ENCODE assay signal across 11 cellular contexts in the genomic region with DNA sequence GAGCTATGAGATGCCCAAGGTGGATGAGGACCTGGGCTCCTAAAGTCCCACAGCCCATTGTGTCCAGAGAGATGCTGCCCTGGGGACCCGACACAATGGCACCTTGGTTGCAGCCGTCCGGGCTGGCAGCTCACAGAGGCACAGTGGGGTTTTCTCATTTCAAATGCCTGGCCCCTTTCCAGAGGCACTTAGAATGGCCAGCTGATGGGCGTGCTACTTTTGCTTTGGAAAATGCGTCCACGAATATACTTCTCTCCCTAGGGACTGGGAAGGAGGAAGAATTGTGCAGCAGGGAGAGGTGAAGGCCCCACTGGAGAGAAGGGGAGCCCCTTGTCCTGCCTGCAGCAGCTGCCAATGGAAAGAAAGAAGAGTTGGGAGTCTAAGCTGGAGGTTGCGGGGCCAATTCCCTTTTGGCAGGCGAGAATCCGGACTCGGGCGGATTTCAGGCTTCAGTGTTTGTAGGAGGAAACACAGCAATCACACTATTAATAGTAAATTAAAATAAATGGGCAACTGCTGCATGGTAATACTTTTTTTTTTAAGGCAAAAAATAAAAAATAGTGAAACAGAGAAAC. TPM values are rescaled to one million over a fixed set of nuclear protein-coding genes. Genes with fewer than 3 reads are reported as not detected.
A peak's percentile ranks its signal among the peaks of the same experiment; 100 is the strongest.
DNase-seq lines count a peak whose midpoint lies in the region; ATAC-seq and TF ChIP-seq lines count a peak whose summit lies in the region.
"Had no signal": no experiment of that assay in that cellular context is flagged by ENCODE, and none has a peak within 500 bp of the region (broad histone marks: within the 10 kb centered on the region; RNA-seq: fewer than 3 reads in every experiment).

No MANE protein-coding gene starts in this region.

- H3K36me3 ChIP-seq in CD4-positive, CD25-positive, alpha-beta regulatory T cell (ENCODE audit: control insufficient read depth, insufficient read depth, low read length) = no peaks in the 10 kb centered on the region
- H3K36me3 ChIP-seq: neutrophil had no signal

- peaks cover 10 to 73% (median 32%) of the 10 kb centered on the region in 4 donors for H3K4me1 Mint-ChIP-seq in CD4-positive, CD25-positive, alpha-beta regulatory T cell
- peaks cover 11% of the 10 kb centered on the region for H3K4me1 Mint-ChIP-seq in central memory CD8-positive, alpha-beta T cell
- peaks cover 0 to 2% of the 10 kb centered on the region in 2 donors for H3K4me1 Mint-ChIP-seq in natural killer cell treated with Interleukin-12 subunit alpha and Interleukin-12 subunit beta and Interleukin-15 and Interleukin-18, amount 100 ng/mL, for 72 hours (ENCODE audit: low read depth in 2 of 2)

- H3K4me1 ChIP-seq in CD4-positive, CD25-positive, alpha-beta regulatory T cell (ENCODE audit: control insufficient read depth, insufficient read depth, low read length, poor library complexity, severe bottlenecking) = peaks cover 48% of the 10 kb centered on the region

- no peaks in the 10 kb centered on the region for H3K27me3 ChIP-seq in CD4-positive, CD25-positive, alpha-beta regulatory T cell (ENCODE audit: control insufficient read depth, insufficient read depth, low read length)

- no peak for TF ChIP-seq CTCF in GM12865 (IDR thresholded peaks at IDR 0.05; ENCODE audit: insufficient read depth, low read depth, low read length, missing control alignments)

- no peak for DNase-seq in CD4-positive, CD25-positive, alpha-beta regulatory T cell
- DNase-seq in GM12865 (ENCODE audit: low read depth) (no peak), GDM1 (lab: John Stamatoyannopoulos, UW) (no peak)
- DNase-seq in central memory CD8-positive, alpha-beta T cell (ENCODE audit: low spot score in 2 of 2) = no peak
- peak; percentile 12 for DNase-seq in natural killer cell treated with Interleukin-12 subunit alpha and Interleukin-12 subunit beta and Interleukin-15 and Interleukin-18, amount 100 ng/mL, for 72 hours (ENCODE audit: low spot score)
- DNase-seq: activated gamma-delta T cell, T1000 had no signal

- H3K9me3 Mint-ChIP-seq in CD4-positive, CD25-positive, alpha-beta regulatory T cell = peaks cover 0 to 1% (median 0%) of the 10 kb centered on the region in 7 donors
- H3K9me3 Mint-ChIP-seq in central memory CD8-positive, alpha-beta T cell = no peaks in the 10 kb centered on the region
- no peaks in the 10 kb centered on the region for H3K9me3 Mint-ChIP-seq in natural killer cell treated with Interleukin-12 subunit alpha and Interleukin-12 subunit beta and Interleukin-15 and Interleukin-18, amount 100 ng/mL, for 72 hours

- peak overlapping the region; percentile 85 to 87 (median 86) for H3K4me3 Mint-ChIP-seq in CD4-positive, CD25-positive, alpha-beta regulatory T cell
- peak overlapping the region; percentile 79 for H3K4me3 Mint-ChIP-seq in central memory CD8-positive, alpha-beta T cell
- no peak overlapping the region for H3K4me3 Mint-ChIP-seq in natural killer cell treated with Interleukin-12 subunit alpha and Interleukin-12 subunit beta and Interleukin-15 and Interleukin-18, amount 100 ng/mL, for 72 hours

- ATAC-seq in CD4-positive, CD25-positive, alpha-beta regulatory T cell (ENCODE audit: low read depth in 2 of 2) = no peak
- ATAC-seq in central memory CD8-positive, alpha-beta T cell (replicated peaks; ENCODE audit: extremely low read depth, poor library complexity, severe bottlenecking) = no peak
- ATAC-seq in natural killer cell treated with Interleukin-12 subunit alpha and Interleukin-12 subunit beta and Interleukin-15 and Interleukin-18, amount 100 ng/mL, for 72 hours = no peak
- no peak for ATAC-seq in GM21360 (IDR thresholded peaks at IDR 0.05; ENCODE audit: unreplicated experiment)
- ATAC-seq in HG02678 (IDR thresholded peaks at IDR 0.05; ENCODE audit: unreplicated experiment) = no peak
- ATAC-seq in GM19455 (IDR thresholded peaks at IDR 0.05; ENCODE audit: unreplicated experiment) = no peak

- peak overlapping the region; percentile 60 to 96 (median 86) for H3K27ac Mint-ChIP-seq in CD4-positive, CD25-positive, alpha-beta regulatory T cell
- no peak overlapping the region for H3K27ac Mint-ChIP-seq in central memory CD8-positive, alpha-beta T cell (ENCODE audit: low read depth)
- no peak overlapping the region for H3K27ac Mint-ChIP-seq in natural killer cell treated with Interleukin-12 subunit alpha and Interleukin-12 subunit beta and Interleukin-15 and Interleukin-18, amount 100 ng/mL, for 72 hours

- H3K27ac ChIP-seq in CD4-positive, CD25-positive, alpha-beta regulatory T cell (ENCODE audit: insufficient read depth, low read length, poor library complexity, severe bottlenecking) = peak overlapping the region; percentile 44
- H3K27ac ChIP-seq: neutrophil had no signal

- peak overlapping the region; percentile 77 for H3K4me3 ChIP-seq in CD4-positive, CD25-positive, alpha-beta regulatory T cell (ENCODE audit: low read depth, low read length)
- peak overlapping the region; percentile 47 for H3K4me3 ChIP-seq in GM12865 (ENCODE audit: low read depth, low read length)

- peaks cover 4% of the 10 kb centered on the region for H3K36me3 Mint-ChIP-seq in CD4-positive, CD25-positive, alpha-beta regulatory T cell
- H3K36me3 Mint-ChIP-seq in central memory CD8-positive, alpha-beta T cell (ENCODE audit: insufficient read depth) = peaks cover 2% of the 10 kb centered on the region
- no peaks in the 10 kb centered on the region for H3K36me3 Mint-ChIP-seq in natural killer cell treated with Interleukin-12 subunit alpha and Interleukin-12 subunit beta and Interleukin-15 and Interleukin-18, amount 100 ng/mL, for 72 hours

- H3K27me3 Mint-ChIP-seq in CD4-positive, CD25-positive, alpha-beta regulatory T cell = peaks cover 19% of the 10 kb centered on the region
- peaks cover 75% of the 10 kb centered on the region for H3K27me3 Mint-ChIP-seq in central memory CD8-positive, alpha-beta T cell
- H3K27me3 Mint-ChIP-seq in natural killer cell treated with Interleukin-12 subunit alpha and Interleukin-12 subunit beta and Interleukin-15 and Interleukin-18, amount 100 ng/mL, for 72 hours = peaks cover 38 to 41% of the 10 kb centered on the region in 2 donors

- H3K9me3 ChIP-seq in CD4-positive, CD25-positive, alpha-beta regulatory T cell (ENCODE audit: control insufficient read depth in 2 of 2, low read length in 2 of 2) = no peaks in the 10 kb centered on the region
- H3K9me3 ChIP-seq: neutrophil had no signal

RNA-seq across cellular contexts. Expression of gene MAL, which starts 1.1 kb away (rescaled TPM):
- total RNA-seq in CD4-positive, CD25-positive, alpha-beta regulatory T cell = 130 TPM
- 100 to 1,000 TPM; 173 to 263 (median 213) TPM for polyA plus RNA-seq in CD4-positive, CD25-positive, alpha-beta regulatory T cell
- total RNA-seq in natural killer cell treated with Interleukin-12 subunit alpha and Interleukin-12 subunit beta and Interleukin-15 and Interleukin-18, amount 100 ng/mL, for 72 hours = 1 to 10 TPM; 1.2 to 2.2 TPM

Comparison
In these comparisons a context has a peak if more than half of its experiments do, and no peak if none do; other contexts are left out.
1. H3K27ac Mint-ChIP-seq: peak in CD4-positive, CD25-positive, alpha-beta regulatory T cell (3 of 3); none in central memory CD8-positive, alpha-beta T cell (single experiment) and natural killer cell treated with Interleukin-12 subunit alpha and Interleukin-12 subunit beta and Interleukin-15 and Interleukin-18, amount 100 ng/mL, for 72 hours (0 of 2).
2. RNA of gene MAL, which starts 1.1 kb away (total RNA-seq): 130 TPM in CD4-positive, CD25-positive, alpha-beta regulatory T cell (single experiment); 1.2 to 2.2 TPM in natural killer cell treated with Interleukin-12 subunit alpha and Interleukin-12 subunit beta and Interleukin-15 and Interleukin-18, amount 100 ng/mL, for 72 hours; every median in the first group is over 10 times any median in the second.